ENCODE assay signal across 8 cellular contexts in genomic region chr11:103108933-103109817, GRCh38. TPM values are rescaled to one million over a fixed set of nuclear protein-coding genes. Genes with fewer than 3 reads are reported as not detected.
DNase-seq lines count a peak whose midpoint lies in the region; ATAC-seq, FAIRE-seq and TF ChIP-seq lines count a peak whose summit lies in the region.

Gene DYNC2H1 (plus strand): TSS chr11:103109426. CDS start chr11:103109575, 149 bp downstream.

- ATAC-seq in GM21515 (IDR thresholded peaks at IDR 0.05; ENCODE audit: unreplicated experiment) = peak; percentile 100
- peak; percentile 100 for ATAC-seq in esophagus mucosa

- H3K4me1 ChIP-seq in HUES6 (ENCODE audit: control insufficient read depth, insufficient read depth, low read length) = no peaks in the 10 kb centered on the region
- H3K4me1 ChIP-seq in muscle layer of duodenum (ENCODE audit: control insufficient read depth in 1 of 2, insufficient read depth in 2 of 2, low read length in 2 of 2) = peaks cover 0 to 6% of the 10 kb centered on the region in 2 donors

- H3K27ac ChIP-seq in HUES6 (ENCODE audit: low read depth, low read length) (0 out of 2 replicates have a peak within 1 kb of the TSS, but pooled peaks have one; percentile 1), muscle layer of duodenum (ENCODE audit: low read length) (peak within 1 kb of the TSS; percentile 73)

- H3K27me3 ChIP-seq in HUES6 (ENCODE audit: control insufficient read depth, insufficient read depth, low read length) (no peaks in the 10 kb centered on the region), muscle layer of duodenum (ENCODE audit: low read depth, low read length) (no peaks in the 10 kb centered on the region)

- H3K36me3 ChIP-seq in HUES6 (ENCODE audit: control insufficient read depth, insufficient read depth, low read length) = 0 out of 2 replicates have a peak, but pooled peaks cover under 1% of the 10 kb centered on the region
- peaks cover 0 to 4% of the 10 kb centered on the region in 2 donors for H3K36me3 ChIP-seq in muscle layer of duodenum (ENCODE audit: control insufficient read depth in 1 of 2, insufficient read depth in 2 of 2, low read length in 2 of 2)

- peak; percentile 51 for TF ChIP-seq CTCF in D721Med (IDR thresholded peaks at IDR 0.05; ENCODE audit: insufficient read depth, missing control alignments)

- peak within 1 kb of the TSS; percentile 82 for H3K9ac ChIP-seq in HUES6 (ENCODE audit: low read length)

- H3K4me3 ChIP-seq in HUES6 (ENCODE audit: low read depth, low read length) (peak within 1 kb of the TSS; percentile 80), muscle layer of duodenum (ENCODE audit: low read depth in 1 of 2, low read length in 2 of 2) (peak within 1 kb of the TSS; percentile 94 to 98)

- no peaks in the 10 kb centered on the region for H3K9me3 ChIP-seq in HUES6 (ENCODE audit: control insufficient read depth, insufficient read depth, low read depth, low read length)
- no peaks in the 10 kb centered on the region for H3K9me3 ChIP-seq in muscle layer of duodenum (ENCODE audit: control insufficient read depth in 1 of 2, low read length in 2 of 2)

- FAIRE-seq in D721Med (lab: Jason Lieb, UNC) = no peak

- DNase-seq in D721Med (ENCODE audit: insufficient read length, low spot score) = peak; percentile 51
- peak; percentile 88 for DNase-seq in OCI-M1 (lab: John Stamatoyannopoulos, UW)
- DNase-seq in activated T-cell treated with anti-CD3 and anti-CD28 coated beads for 4 hours = peak; percentile 80
- DNase-seq in stimulated activated CD8-positive, alpha-beta memory T cell treated with anti-CD3 and anti-CD28 coated beads, Interleukin-7, amount 100 ng/mL, for 1 hour (ENCODE audit: low read depth in 2 of 2) = peak; percentile 70 to 78

RNA-seq across cellular contexts. Expression of gene DYNC2H1, which starts in this region (rescaled TPM):
- total RNA-seq in esophagus mucosa = 7.9 TPM

Comparison
In these comparisons a context has a peak if more than half of its experiments do, and no peak if none do; other contexts are left out.
1. Peak in every context shown above with its lines: DNase-seq, ATAC-seq, H3K4me3 ChIP-seq and H3K27ac ChIP-seq.